In the genomic region with DNA sequence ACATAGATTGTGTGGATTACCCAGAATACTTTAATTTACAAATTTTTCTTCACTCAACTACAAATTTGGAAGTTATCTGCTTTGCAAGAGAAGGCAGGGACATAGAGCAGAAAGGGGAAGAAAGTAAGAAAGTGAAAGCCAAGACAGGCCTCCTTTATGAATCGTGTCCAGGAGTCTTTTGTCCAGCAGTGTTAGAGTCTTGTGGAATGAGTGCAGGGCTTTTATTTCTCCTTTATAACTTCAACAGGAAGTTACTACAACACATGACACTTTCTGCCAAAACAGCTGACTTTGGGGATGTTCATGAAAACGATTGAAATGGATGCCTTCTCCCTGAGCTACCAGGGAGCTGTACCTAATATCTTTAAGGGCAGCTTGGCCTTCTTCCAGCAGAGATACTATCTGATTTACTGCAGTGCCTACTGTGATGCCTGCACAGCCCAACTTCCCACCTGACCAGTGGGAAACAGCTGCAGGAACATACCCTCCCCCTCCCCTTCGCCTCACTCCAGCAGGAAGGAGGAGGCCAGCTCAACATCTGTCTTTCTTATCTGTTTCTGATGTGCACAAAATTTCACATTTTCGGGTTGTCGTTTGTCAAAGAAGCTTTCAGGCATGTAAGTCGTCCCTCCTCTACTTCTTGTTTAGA, we compare ENCODE assay signal across 1 cellular context.
TF ChIP-seq lines count a peak whose summit lies in the region.

No MANE protein-coding gene starts in this region.

TF ChIP-seq in HepG2, 621 proteins besides CTCF, POLR2A, EP300 and RAD21:
- no peak for TF ChIP-seq GPN1 (CRISPR knock-in tag; IDR thresholded peaks at IDR 0.05; ENCODE audit: borderline replicate concordance)
- TF ChIP-seq, protein P1, sequence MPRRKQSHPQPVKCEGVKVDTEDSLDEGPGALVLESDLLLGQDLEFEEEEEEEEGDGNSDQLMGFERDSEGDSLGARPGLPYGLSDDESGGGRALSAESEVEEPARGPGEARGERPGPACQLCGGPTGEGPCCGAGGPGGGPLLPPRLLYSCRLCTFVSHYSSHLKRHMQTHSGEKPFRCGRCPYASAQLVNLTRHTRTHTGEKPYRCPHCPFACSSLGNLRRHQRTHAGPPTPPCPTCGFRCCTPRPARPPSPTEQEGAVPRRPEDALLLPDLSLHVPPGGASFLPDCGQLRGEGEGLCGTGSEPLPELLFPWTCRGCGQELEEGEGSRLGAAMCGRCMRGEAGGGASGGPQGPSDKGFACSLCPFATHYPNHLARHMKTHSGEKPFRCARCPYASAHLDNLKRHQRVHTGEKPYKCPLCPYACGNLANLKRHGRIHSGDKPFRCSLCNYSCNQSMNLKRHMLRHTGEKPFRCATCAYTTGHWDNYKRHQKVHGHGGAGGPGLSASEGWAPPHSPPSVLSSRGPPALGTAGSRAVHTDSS (CRISPR knock-in tag; conservative IDR thresholded peaks at IDR 0.05) = no peak
- TF ChIP-seq ZNF788 (CRISPR knock-in tag; IDR thresholded peaks at IDR 0.05; ENCODE audit: borderline replicate concordance) = no peak
- no peak for TF ChIP-seq CSRNP1 (CRISPR knock-in tag; IDR thresholded peaks at IDR 0.05)
- TF ChIP-seq KAT7 (CRISPR knock-in tag; IDR thresholded peaks at IDR 0.05; ENCODE audit: borderline replicate concordance) = no peak
TF ChIP-seq in HepG2: peak in this region for 0.
